Comparison of ENCODE assay signal across 18 cellular contexts in genomic region chr11:65634140-65634436, GRCh38. TPM values are rescaled to one million over a fixed set of nuclear protein-coding genes. Genes with fewer than 3 reads are reported as not detected.
A peak's percentile ranks its signal among the peaks of the same experiment; 100 is the strongest.
DNase-seq lines count a peak whose midpoint lies in the region; ATAC-seq and TF ChIP-seq lines count a peak whose summit lies in the region.
"Had no signal": no experiment of that assay in that cellular context is flagged by ENCODE, and none has a peak within 500 bp of the region (broad histone marks: within the 10 kb centered on the region; RNA-seq: fewer than 3 reads in every experiment).

No MANE protein-coding gene starts in this region.

- no peaks in the 10 kb centered on the region for H3K9me3 Mint-ChIP-seq in activated T-cell treated with anti-CD3 and anti-CD28 coated beads, Interleukin-2, amount 50 U/mL, for 72 hours
- no peaks in the 10 kb centered on the region for H3K9me3 Mint-ChIP-seq in CD8-positive, alpha-beta T cell
- no peaks in the 10 kb centered on the region for H3K9me3 Mint-ChIP-seq in activated naive CD8-positive, alpha-beta T cell treated with anti-CD3 and anti-CD28 coated beads, Interleukin-2, amount 10 ng/mL, durations not matched to agents 7 days and 5 days
- H3K9me3 Mint-ChIP-seq: H9 had no signal

- no peak overlapping the region for H3K4me3 Mint-ChIP-seq in activated T-cell treated with anti-CD3 and anti-CD28 coated beads, Interleukin-2, amount 50 U/mL, for 72 hours
- no peak overlapping the region for H3K4me3 Mint-ChIP-seq in CD8-positive, alpha-beta T cell
- H3K4me3 Mint-ChIP-seq in activated naive CD8-positive, alpha-beta T cell treated with anti-CD3 and anti-CD28 coated beads, Interleukin-2, amount 10 ng/mL, durations not matched to agents 7 days and 5 days, result peak overlapping the region; percentile 44
- H3K4me3 Mint-ChIP-seq: H9 had no signal

- H3K27ac Mint-ChIP-seq in activated T-cell treated with anti-CD3 and anti-CD28 coated beads, Interleukin-2, amount 50 U/mL, for 72 hours, result peak overlapping the region; percentile 85
- peak overlapping the region; percentile 88 for H3K27ac Mint-ChIP-seq in CD8-positive, alpha-beta T cell
- peak overlapping the region; percentile 73 for H3K27ac Mint-ChIP-seq in activated naive CD8-positive, alpha-beta T cell treated with anti-CD3 and anti-CD28 coated beads, Interleukin-2, amount 10 ng/mL, durations not matched to agents 7 days and 5 days
- H3K27ac Mint-ChIP-seq: H9 had no signal

- TF ChIP-seq CTCF in CD8-positive, alpha-beta T cell (IDR thresholded peaks at IDR 0.05), result no peak
- TF ChIP-seq CTCF in neutrophil (IDR thresholded peaks at IDR 0.05) (no peak), OCI-LY7 (conservative IDR thresholded peaks at IDR 0.05; ENCODE audit: low read length) (no peak)

- H2AFZ ChIP-seq in OCI-LY7 (ENCODE audit: low read length), result no peak overlapping the region

- no peak overlapping the region for H3K4me3 ChIP-seq in CD8-positive, alpha-beta T cell (ENCODE audit: low read depth, low read length)
- H3K4me3 ChIP-seq in neutrophil (ENCODE audit: low read depth in 1 of 2, low read length in 1 of 2) (no peak overlapping the region), OCI-LY7 (ENCODE audit: low read depth, low read length, poor library complexity, severe bottlenecking) (no peak overlapping the region)
- H3K4me3 ChIP-seq: Peyer's patch had no signal

- no peaks in the 10 kb centered on the region for H4K20me1 ChIP-seq in OCI-LY7 (ENCODE audit: insufficient read depth, low read length)

- no peaks in the 10 kb centered on the region for H3K9me2 ChIP-seq in OCI-LY7 (ENCODE audit: insufficient read depth, low read length)

- BruUV-seq in OCI-LY7 (replicated peaks; lab: Mats Ljungman, UMichigan), result no TSS peak

- H3K79me2 ChIP-seq in OCI-LY7 (ENCODE audit: insufficient read depth, low read depth, low read length), result no peaks in the 10 kb centered on the region

- H3K27ac ChIP-seq in CD8-positive, alpha-beta T cell (ENCODE audit: low read depth, low read length), result no peak overlapping the region
- H3K27ac ChIP-seq in neutrophil (peak overlapping the region; percentile 19), OCI-LY7 (ENCODE audit: low read depth, low read length, poor library complexity, severe bottlenecking) (no peak overlapping the region)
- H3K27ac ChIP-seq: Peyer's patch had no signal

- CTCF ChIA-PET in CD8-positive, alpha-beta T cell (lab: Charles Lee), result interaction anchor here (1.0 to 1.4 kb wide), 2 partner anchors 8 to 19 kb away, joined by 3 read pairs; partner anchors contain the start of gene PCNX3
- CTCF ChIA-PET in OCI-LY7 (lab: Charles Lee; ENCODE audit: unreplicated experiment), result no interaction called here

- POLR2A ChIA-PET in CD8-positive, alpha-beta T cell (lab: Charles Lee), result no interaction called here
- POLR2A ChIA-PET in activated naive CD8-positive, alpha-beta T cell treated with anti-CD3 and anti-CD28 coated beads, Interleukin-2, amount 10 ng/mL, durations not matched to agents 7 days and 5 days (lab: Charles Lee), result interaction anchor here (0.9 to 4.4 kb wide), 2 partner anchors 18 kb away, joined by 4 to 25 read pairs; partner anchors contain the start of genes MAP3K11 and PCNX3
- POLR2A ChIA-PET in OCI-LY7 (lab: Charles Lee), result no interaction called here

- no peak for DNase-seq in activated T-cell treated with anti-CD3 and anti-CD28 coated beads, Interleukin-2, amount 50 U/mL, for 72 hours
- no peak for DNase-seq in activated T-cell treated with anti-CD3 and anti-CD28 coated beads, Interleukin-2, amount 50 U/mL, for 1 hour
- DNase-seq in CD8-positive, alpha-beta T cell, result no peak
- no peak for DNase-seq in activated naive CD8-positive, alpha-beta T cell treated with anti-CD3 and anti-CD28 coated beads, Interleukin-2, amount 10 ng/mL, durations not matched to agents 7 days and 5 days
- DNase-seq in cortex of kidney (lab: John Stamatoyannopoulos, UW) (no peak), OCI-LY7 (ENCODE audit: low spot score) (no peak)
- DNase-seq: AML-193, DMS153, H9, NCI-H1417 treated with DMSO at 0.1 percent for 48 hours, NCI-H2029, NCI-H2171 treated with DMSO at 0.1 percent for 48 hours, NCI-H82, Peyer's patch, SIG-M5 had no signal

- H3K9me3 ChIP-seq in CD8-positive, alpha-beta T cell (ENCODE audit: low read length), result no peaks in the 10 kb centered on the region
- H3K9me3 ChIP-seq in neutrophil, result no peaks in the 10 kb centered on the region
- no peaks in the 10 kb centered on the region for H3K9me3 ChIP-seq in OCI-LY7 (ENCODE audit: low read length)
- H3K9me3 ChIP-seq: Peyer's patch had no signal

- H3K4me1 ChIP-seq in CD8-positive, alpha-beta T cell (ENCODE audit: insufficient read depth, low read length), result peaks cover 31% of the 10 kb centered on the region
- peaks cover 16 to 18% of the 10 kb centered on the region in 2 experiments for H3K4me1 ChIP-seq in neutrophil (ENCODE audit: control insufficient read depth in 1 of 2, insufficient read depth in 1 of 2, low read depth in 1 of 2, low read length in 1 of 2)
- peaks cover 19% of the 10 kb centered on the region for H3K4me1 ChIP-seq in OCI-LY7 (ENCODE audit: insufficient read depth, low read length, poor library complexity, severe bottlenecking)

- no peaks in the 10 kb centered on the region for H3K27me3 ChIP-seq in CD8-positive, alpha-beta T cell (ENCODE audit: insufficient read depth, low read length)
- H3K27me3 ChIP-seq in neutrophil, result no peaks in the 10 kb centered on the region
- H3K27me3 ChIP-seq: Peyer's patch had no signal

- no peaks in the 10 kb centered on the region for H3K27me3 Mint-ChIP-seq in activated T-cell treated with anti-CD3 and anti-CD28 coated beads, Interleukin-2, amount 50 U/mL, for 72 hours (ENCODE audit: low read depth)
- H3K27me3 Mint-ChIP-seq in CD8-positive, alpha-beta T cell (ENCODE audit: low read depth), result no peaks in the 10 kb centered on the region
- H3K27me3 Mint-ChIP-seq in activated naive CD8-positive, alpha-beta T cell treated with anti-CD3 and anti-CD28 coated beads, Interleukin-2, amount 10 ng/mL, durations not matched to agents 7 days and 5 days, result no peaks in the 10 kb centered on the region

- peaks cover 51% of the 10 kb centered on the region for H3K36me3 ChIP-seq in CD8-positive, alpha-beta T cell (ENCODE audit: insufficient read depth, low read length)
- peaks cover 77% of the 10 kb centered on the region for H3K36me3 ChIP-seq in neutrophil
- H3K36me3 ChIP-seq in OCI-LY7 (ENCODE audit: insufficient read depth, low read length), result peaks cover 83% of the 10 kb centered on the region

- no peak overlapping the region for H3K4me2 ChIP-seq in OCI-LY7 (ENCODE audit: low read length)

- no peak for ATAC-seq in activated T-cell treated with anti-CD3 and anti-CD28 coated beads, Interleukin-2, amount 50 U/mL, for 72 hours (replicated peaks in 1 of 2)
- no peak for ATAC-seq in CD8-positive, alpha-beta T cell
- no peak for ATAC-seq in activated naive CD8-positive, alpha-beta T cell treated with anti-CD3 and anti-CD28 coated beads, Interleukin-2, amount 10 ng/mL, durations not matched to agents 7 days and 5 days (ENCODE audit: low read depth)
- no peak for ATAC-seq in GM19455 (IDR thresholded peaks at IDR 0.05; ENCODE audit: unreplicated experiment)

- peaks cover 2 to 6% of the 10 kb centered on the region in 2 donors for H3K36me3 Mint-ChIP-seq in activated T-cell treated with anti-CD3 and anti-CD28 coated beads, Interleukin-2, amount 50 U/mL, for 72 hours (ENCODE audit: insufficient read depth in 2 of 2)
- peaks cover 60% of the 10 kb centered on the region for H3K36me3 Mint-ChIP-seq in CD8-positive, alpha-beta T cell
- peaks cover 9% of the 10 kb centered on the region for H3K36me3 Mint-ChIP-seq in activated naive CD8-positive, alpha-beta T cell treated with anti-CD3 and anti-CD28 coated beads, Interleukin-2, amount 10 ng/mL, durations not matched to agents 7 days and 5 days

- intact Hi-C loops in CD8-positive, alpha-beta T cell (cut with DNase I, micrococcal nuclease), result no loop called here
- intact Hi-C loops in OCI-LY7 (cut with micrococcal nuclease; ENCODE audit: unreplicated experiment), result no loop called here

- peaks cover 22% of the 10 kb centered on the region for H3K4me1 Mint-ChIP-seq in activated T-cell treated with anti-CD3 and anti-CD28 coated beads, Interleukin-2, amount 50 U/mL, for 72 hours (ENCODE audit: low read depth)
- H3K4me1 Mint-ChIP-seq in CD8-positive, alpha-beta T cell (ENCODE audit: low read depth), result peaks cover 23% of the 10 kb centered on the region
- H3K4me1 Mint-ChIP-seq in activated naive CD8-positive, alpha-beta T cell treated with anti-CD3 and anti-CD28 coated beads, Interleukin-2, amount 10 ng/mL, durations not matched to agents 7 days and 5 days, result peaks cover 20% of the 10 kb centered on the region

RNA-seq across cellular contexts. Expression of gene SIPA1, which starts 3.8 kb away (rescaled TPM):
- total RNA-seq in activated T-cell treated with anti-CD3 and anti-CD28 coated beads, Interleukin-2, amount 50 U/mL, for 72 hours, result 100 to 1,000 TPM; 132 to 137 TPM
- 100 to 1,000 TPM; 397 to 405 TPM for total RNA-seq in CD8-positive, alpha-beta T cell
- 100 to 1,000 TPM; 245 to 266 TPM for total RNA-seq in activated naive CD8-positive, alpha-beta T cell treated with anti-CD3 and anti-CD28 coated beads, Interleukin-2, amount 10 ng/mL, durations not matched to agents 7 days and 5 days
- 57.6 and 95.4 TPM in 2 replicates for total RNA-seq in OCI-LY7 (2014; rRNA removed; shearing (Covaris generic))
- total RNA-seq in OCI-LY7 (2022), result 156 and 160 TPM in 2 replicates

RNA-seq across cellular contexts. Expression of gene PCNX3, which starts 18.5 kb away (rescaled TPM):
- total RNA-seq in activated T-cell treated with anti-CD3 and anti-CD28 coated beads, Interleukin-2, amount 50 U/mL, for 72 hours, result 10 to 100 TPM; 45.9 TPM
- 10 to 100 TPM; 52.7 to 56.4 TPM for total RNA-seq in CD8-positive, alpha-beta T cell
- total RNA-seq in activated naive CD8-positive, alpha-beta T cell treated with anti-CD3 and anti-CD28 coated beads, Interleukin-2, amount 10 ng/mL, durations not matched to agents 7 days and 5 days, result 10 to 100 TPM; 57.2 to 60.2 TPM
- 29.9 and 36.2 TPM in 2 replicates for total RNA-seq in OCI-LY7 (2014; rRNA removed; shearing (Covaris generic))
- total RNA-seq in OCI-LY7 (2022), result 66.7 and 70.7 TPM in 2 replicates

RNA-seq across cellular contexts. Expression of gene MAP3K11, which starts 20.1 kb away (rescaled TPM):
- total RNA-seq in activated T-cell treated with anti-CD3 and anti-CD28 coated beads, Interleukin-2, amount 50 U/mL, for 72 hours, result 10 to 100 TPM; 57.3 to 70.1 TPM
- total RNA-seq in CD8-positive, alpha-beta T cell, result 10 to 100 TPM; 56.6 to 65.7 TPM
- total RNA-seq in activated naive CD8-positive, alpha-beta T cell treated with anti-CD3 and anti-CD28 coated beads, Interleukin-2, amount 10 ng/mL, durations not matched to agents 7 days and 5 days, result 10 to 100 TPM; 69.9 to 73.1 TPM
- 32.0 and 33.4 TPM in 2 replicates for total RNA-seq in OCI-LY7 (2014; rRNA removed; shearing (Covaris generic))
- 50.6 and 53.2 TPM in 2 replicates for total RNA-seq in OCI-LY7 (2022)

RNA-seq across cellular contexts. Expression of gene RELA, which starts 28.6 kb away (rescaled TPM):
- 100 to 1,000 TPM; 116 to 121 TPM for total RNA-seq in activated T-cell treated with anti-CD3 and anti-CD28 coated beads, Interleukin-2, amount 50 U/mL, for 72 hours
- total RNA-seq in CD8-positive, alpha-beta T cell, result 100 to 1,000 TPM; 380 to 384 TPM
- 100 to 1,000 TPM; 112 to 117 TPM for total RNA-seq in activated naive CD8-positive, alpha-beta T cell treated with anti-CD3 and anti-CD28 coated beads, Interleukin-2, amount 10 ng/mL, durations not matched to agents 7 days and 5 days
- 40.4 and 48.0 TPM in 2 replicates for total RNA-seq in OCI-LY7 (2014; rRNA removed; shearing (Covaris generic))
- total RNA-seq in OCI-LY7 (2022), result 78.9 and 82.5 TPM in 2 replicates

RNA-seq across cellular contexts. Expression of gene KCNK7, which starts 38.5 kb away (rescaled TPM):
- under 1 TPM; 0.34 to 0.39 TPM for total RNA-seq in activated T-cell treated with anti-CD3 and anti-CD28 coated beads, Interleukin-2, amount 50 U/mL, for 72 hours
- 10 to 100 TPM in 1 of 2 experiments, 1 to 10 TPM in 1; 9.1 to 11.1 TPM for total RNA-seq in CD8-positive, alpha-beta T cell
- total RNA-seq in activated naive CD8-positive, alpha-beta T cell treated with anti-CD3 and anti-CD28 coated beads, Interleukin-2, amount 10 ng/mL, durations not matched to agents 7 days and 5 days, result 1 to 10 TPM in 1 of 2 experiments, under 1 TPM in 1; 0.96 to 1.0 TPM
- 1.4 TPM in 1 of 2 replicates, not detected in the other for total RNA-seq in OCI-LY7 (2014; rRNA removed; shearing (Covaris generic))
- total RNA-seq in OCI-LY7 (2022), result 0.68 and 1.6 TPM in 2 replicates
- total RNA-seq: NCI-H460 had no signal
